11 cellular contexts compared by ENCODE assay signal in genomic region chr1:208231929-208232360, GRCh38. TPM values are rescaled to one million over a fixed set of nuclear protein-coding genes. Genes with fewer than 3 reads are reported as not detected.
DNase-seq lines count a peak whose midpoint lies in the region; FAIRE-seq and TF ChIP-seq lines count a peak whose summit lies in the region.
"Had no signal": no experiment of that assay in that cellular context is flagged by ENCODE, and none has a peak within 500 bp of the region (broad histone marks: within the 10 kb centered on the region; RNA-seq: fewer than 3 reads in every experiment).

No MANE protein-coding gene starts in this region.

- H3K27me3 Mint-ChIP-seq in mesothelial cell of epicardium (ENCODE audit: low read depth): no peaks in the 10 kb centered on the region

- no peaks in the 10 kb centered on the region for H3K9me3 Mint-ChIP-seq in mesothelial cell of epicardium
- H3K9me3 Mint-ChIP-seq: activated T-helper 17 cell treated with anti-CD3 and anti-CD28 coated beads, Interleukin-2, amount 50 U/mL, for 72 hours had no signal

- DNase-seq in AG09319 (ENCODE audit: extremely low read depth, low read depth): peak; percentile 45
- DNase-seq in NCI-H1092 treated with DMSO at 0.1 percent for 48 hours (lab: John Stamatoyannopoulos, UW): peak; percentile 77
- DNase-seq in bronchial epithelial cell (ENCODE audit: low read depth): peak; percentile 60
- DNase-seq in mesothelial cell of epicardium (ENCODE audit: low spot score in 2 of 2, unreplicated experiment in 2 of 2): no peak
- no peak for DNase-seq in SK-N-DZ (ENCODE audit: low spot score)
- no peak for DNase-seq in lower leg skin (ENCODE audit: low spot score in 2 of 2)
- no peak for DNase-seq in occipital lobe (lab: John Stamatoyannopoulos, UW)
- DNase-seq in iPS-NIHi11 (ENCODE audit: low spot score): no peak
- DNase-seq: NCI-H226 had no signal

- no peak for TF ChIP-seq CTCF in AG09319 (IDR thresholded peaks at IDR 0.05; ENCODE audit: low read depth, low read length)
- no peak for TF ChIP-seq CTCF in bronchial epithelial cell (IDR thresholded peaks at IDR 0.05; ENCODE audit: insufficient read depth, low read length, severe bottlenecking)
- TF ChIP-seq CTCF in mesothelial cell of epicardium (IDR thresholded peaks at IDR 0.05; ENCODE audit: unreplicated experiment): no peak
- TF ChIP-seq CTCF in lower leg skin (IDR thresholded peaks at IDR 0.05): no peak

- H3K36me3 Mint-ChIP-seq in mesothelial cell of epicardium: no peaks in the 10 kb centered on the region

- H3K4me1 Mint-ChIP-seq in mesothelial cell of epicardium: peaks cover 56% of the 10 kb centered on the region

- H3K4me3 ChIP-seq in bronchial epithelial cell (ENCODE audit: low read depth, low read length) (no peak overlapping the region), lower leg skin (ENCODE audit: low read depth, poor library complexity, severe bottlenecking) (no peak overlapping the region)
- H3K4me3 ChIP-seq: BLaER1 treated with 17β-estradiol and CSF1 and Interleukin-3, amounts not matched to agents 10 nM and 100 nM had no signal

- H3K4me3 Mint-ChIP-seq in mesothelial cell of epicardium: no peak overlapping the region
- H3K4me3 Mint-ChIP-seq: activated T-helper 17 cell treated with anti-CD3 and anti-CD28 coated beads, Interleukin-2, amount 50 U/mL, for 72 hours had no signal

- peak overlapping the region; percentile 44 for H3K27ac Mint-ChIP-seq in mesothelial cell of epicardium
- H3K27ac Mint-ChIP-seq: activated T-helper 17 cell treated with anti-CD3 and anti-CD28 coated beads, Interleukin-2, amount 50 U/mL, for 72 hours had no signal

- H3K36me3 ChIP-seq in bronchial epithelial cell (ENCODE audit: control insufficient read depth, insufficient read depth, low read length): peaks cover 2% of the 10 kb centered on the region
- H3K36me3 ChIP-seq: BLaER1 treated with 17β-estradiol and CSF1 and Interleukin-3, amounts not matched to agents 10 nM and 100 nM had no signal

- WGBS in lower leg skin, 2 donors: 56 to 63% methylated on average over 2 of the region's 2 CpGs

- intact Hi-C loops in lower leg skin (cut with DNase I; ENCODE audit: low total_unique reads): loop anchor here (10.0 kb wide), 1 partner anchor 47 kb away; no protein-coding TSS in a partner anchor

- no peaks in the 10 kb centered on the region for H3K27me3 ChIP-seq in bronchial epithelial cell (ENCODE audit: control insufficient read depth, insufficient read depth, low read length)

- no peak for TF ChIP-seq POLR2A in lower leg skin (IDR thresholded peaks at IDR 0.05)

- no peak for FAIRE-seq in bronchial epithelial cell (lab: Jason Lieb, UNC)

RNA-seq across cellular contexts. Expression of gene PLXNA2, which starts 12.2 kb away (rescaled TPM):
- total RNA-seq in bronchial epithelial cell (9.0 and 10.0 TPM in 2 replicates), mesothelial cell of epicardium (13.2 to 16.5 TPM (median 14.7 TPM) in 3 replicates), lower leg skin (10 to 100 TPM; 27.4 to 44.2 (median 36.9) TPM), occipital lobe (60.7 TPM)
- 6.0 and 6.3 TPM in 2 replicates for polyA plus RNA-seq in SK-N-DZ (2014; cell fraction: cytosol; rRNA removed)
- polyA plus RNA-seq in SK-N-DZ (2014; cell fraction: nucleus; rRNA removed): 16.3 and 61.2 TPM in 2 replicates

Comparison
In these comparisons a context has a peak if more than half of its experiments do, and no peak if none do; other contexts are left out.
1. DNase-seq: peak in AG09319 (single experiment), NCI-H1092 treated with DMSO at 0.1 percent for 48 hours (single experiment) and bronchial epithelial cell (single experiment); none in mesothelial cell of epicardium (0 of 2), SK-N-DZ (single experiment), lower leg skin (0 of 2), occipital lobe (single experiment) and iPS-NIHi11 (single experiment).